Comparison of ENCODE assay signal across 1 cellular context in genomic region chr19:48715681-48716171, GRCh38.
TF ChIP-seq lines count a peak whose summit lies in the region.

No MANE protein-coding gene starts in this region.

TF ChIP-seq in A549, 52 proteins besides CTCF, POLR2A, EP300 and RAD21 (continued from another document):
- TF ChIP-seq E2F6 (IDR thresholded peaks at IDR 0.05; ENCODE audit: borderline replicate concordance, low read depth) = no peak
- no peak for TF ChIP-seq RCOR1 (IDR thresholded peaks at IDR 0.05; ENCODE audit: low read depth, low read length)
- no peak for TF ChIP-seq CHD2 (IDR thresholded peaks at IDR 0.05; ENCODE audit: low read length, partially characterized antibody)
- TF ChIP-seq JUN (IDR thresholded peaks at IDR 0.05) = no peak
- TF ChIP-seq BHLHE40 (IDR thresholded peaks at IDR 0.05; ENCODE audit: low read depth, low read length) = no peak
- TF ChIP-seq CBX2 (IDR thresholded peaks at IDR 0.05; ENCODE audit: borderline replicate concordance, low read depth) = no peak
- TF ChIP-seq MAFK (IDR thresholded peaks at IDR 0.05; ENCODE audit: partially characterized antibody) = no peak
- TF ChIP-seq SREBF2 (IDR thresholded peaks at IDR 0.05) = no peak
- no peak for TF ChIP-seq HMGXB4 (CRISPR knock-in tag; IDR thresholded peaks at IDR 0.05; ENCODE audit: borderline replicate concordance)
